9 cellular contexts compared by ENCODE assay signal in the genomic region with DNA sequence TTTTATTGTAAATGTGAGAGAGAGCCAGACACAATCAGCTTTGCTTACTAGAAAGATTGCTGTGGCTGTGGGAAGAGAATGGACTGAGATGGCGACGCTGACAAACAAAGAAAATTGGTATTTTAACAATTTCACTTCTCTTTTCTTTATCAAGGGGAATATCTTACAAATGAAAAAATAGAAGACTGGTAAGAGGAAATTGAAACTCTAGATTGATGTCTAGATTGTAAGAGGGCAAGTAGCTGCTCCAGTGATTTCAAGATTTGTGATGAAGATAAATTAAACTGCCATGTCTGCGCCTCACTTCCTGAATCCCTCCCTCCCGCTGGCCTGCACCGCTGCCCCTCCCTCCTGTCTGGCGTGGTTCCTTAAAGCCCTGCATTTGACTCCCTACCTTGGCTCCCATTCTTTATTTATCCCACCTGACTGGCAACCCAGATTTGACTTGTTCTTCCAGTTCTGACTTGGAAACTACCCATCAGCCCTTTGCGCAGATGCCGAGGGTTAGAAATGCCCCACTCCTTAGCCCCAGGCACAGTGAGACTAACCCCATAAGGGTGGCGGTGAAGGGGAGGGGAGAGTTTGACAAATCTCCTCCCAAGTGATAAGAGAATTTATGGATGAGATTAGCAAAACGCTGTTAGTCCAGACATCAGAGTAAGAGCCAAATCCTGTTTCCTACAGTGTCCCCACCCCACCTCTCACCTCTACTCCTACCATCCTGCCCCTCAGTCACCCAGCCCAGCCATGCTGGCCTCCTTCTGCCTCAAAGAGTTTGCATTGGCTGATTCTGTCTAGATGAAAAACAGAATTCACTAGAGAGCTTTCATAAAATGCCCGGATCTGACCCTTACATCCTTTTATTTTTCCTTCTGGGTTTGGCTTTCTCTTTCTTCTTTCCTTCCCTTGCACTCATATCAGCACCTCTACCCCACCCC.
DNase-seq lines count a peak whose midpoint lies in the region; ATAC-seq and TF ChIP-seq lines count a peak whose summit lies in the region.
"Had no signal": no experiment of that assay in that cellular context is flagged by ENCODE, and none has a peak within 500 bp of the region (broad histone marks: within the 10 kb centered on the region; RNA-seq: fewer than 3 reads in every experiment).

No MANE protein-coding gene starts in this region.

- ATAC-seq in HG02870 (IDR thresholded peaks at IDR 0.05; ENCODE audit: unreplicated experiment) (peak; percentile 43), HG02588 (IDR thresholded peaks at IDR 0.05; ENCODE audit: unreplicated experiment) (no peak)

- peaks cover 16% of the 10 kb centered on the region for H3K4me1 Mint-ChIP-seq in chondrocyte (ENCODE audit: low read depth)

- H3K27me3 ChIP-seq in osteoblast (ENCODE audit: insufficient read depth, low read length): no peaks in the 10 kb centered on the region

- peaks cover 1% of the 10 kb centered on the region for H3K36me3 Mint-ChIP-seq in chondrocyte (ENCODE audit: low read depth)

- H3K9me3 ChIP-seq in osteoblast (ENCODE audit: low read depth, low read length): peaks cover 4% of the 10 kb centered on the region

- no peak overlapping the region for H3K27ac ChIP-seq in osteoblast (ENCODE audit: low read depth, low read length)
- H3K27ac ChIP-seq: 22Rv1 had no signal

- H3K4me3 Mint-ChIP-seq in chondrocyte (ENCODE audit: unreplicated experiment): peak overlapping the region; percentile 35

- peak overlapping the region; percentile 65 for H3K4me3 ChIP-seq in osteoblast (ENCODE audit: insufficient read depth, low read length)

- peak overlapping the region; percentile 32 for H3K27ac Mint-ChIP-seq in chondrocyte (ENCODE audit: unreplicated experiment)

- DNase-seq in DMS53 (lab: John Stamatoyannopoulos, UW) (peak; percentile 25), DMS53 treated with DMSO at 0.1 percent for 48 hours (lab: John Stamatoyannopoulos, UW; ENCODE audit: unreplicated experiment) (no peak), NCI-H82 (lab: John Stamatoyannopoulos, UW) (peak; percentile 98), chondrocyte (ENCODE audit: low spot score) (no peak), osteoblast (ENCODE audit: insufficient read length, low spot score, missing footprints) (peak; percentile 47), mesenteric fat pad (ENCODE audit: low spot score) (no peak)

- no peaks in the 10 kb centered on the region for H4K20me1 ChIP-seq in osteoblast (ENCODE audit: insufficient read depth, low read length)

- H3K4me2 ChIP-seq in osteoblast (ENCODE audit: insufficient read depth, low read length): peak overlapping the region; percentile 88

- H2AFZ ChIP-seq in osteoblast (ENCODE audit: low read length): peak overlapping the region; percentile 79

- H3K36me3 ChIP-seq in osteoblast (ENCODE audit: insufficient read depth, low read length): no peaks in the 10 kb centered on the region

- TF ChIP-seq CTCF in chondrocyte (IDR thresholded peaks at IDR 0.05) (no peak), osteoblast (IDR thresholded peaks at IDR 0.05; ENCODE audit: extremely low read depth, low read depth, low read length) (no peak)

- peaks cover 10% of the 10 kb centered on the region for H3K4me1 ChIP-seq in osteoblast (ENCODE audit: insufficient read depth, low read length)

- no peaks in the 10 kb centered on the region for H3K27me3 Mint-ChIP-seq in chondrocyte (ENCODE audit: low read depth)

- H3K9me3 Mint-ChIP-seq in chondrocyte (ENCODE audit: low read depth): peaks cover 11% of the 10 kb centered on the region

- H3K79me2 ChIP-seq in osteoblast (ENCODE audit: insufficient read depth, low read length): no peaks in the 10 kb centered on the region

Comparison
In these comparisons a context has a peak if more than half of its experiments do, and no peak if none do; other contexts are left out.
1. DNase-seq: peak in DMS53 (single experiment), NCI-H82 (single experiment) and osteoblast (single experiment); none in DMS53 treated with DMSO at 0.1 percent for 48 hours (single experiment), chondrocyte (single experiment) and mesenteric fat pad (single experiment).